In the genomic region with DNA sequence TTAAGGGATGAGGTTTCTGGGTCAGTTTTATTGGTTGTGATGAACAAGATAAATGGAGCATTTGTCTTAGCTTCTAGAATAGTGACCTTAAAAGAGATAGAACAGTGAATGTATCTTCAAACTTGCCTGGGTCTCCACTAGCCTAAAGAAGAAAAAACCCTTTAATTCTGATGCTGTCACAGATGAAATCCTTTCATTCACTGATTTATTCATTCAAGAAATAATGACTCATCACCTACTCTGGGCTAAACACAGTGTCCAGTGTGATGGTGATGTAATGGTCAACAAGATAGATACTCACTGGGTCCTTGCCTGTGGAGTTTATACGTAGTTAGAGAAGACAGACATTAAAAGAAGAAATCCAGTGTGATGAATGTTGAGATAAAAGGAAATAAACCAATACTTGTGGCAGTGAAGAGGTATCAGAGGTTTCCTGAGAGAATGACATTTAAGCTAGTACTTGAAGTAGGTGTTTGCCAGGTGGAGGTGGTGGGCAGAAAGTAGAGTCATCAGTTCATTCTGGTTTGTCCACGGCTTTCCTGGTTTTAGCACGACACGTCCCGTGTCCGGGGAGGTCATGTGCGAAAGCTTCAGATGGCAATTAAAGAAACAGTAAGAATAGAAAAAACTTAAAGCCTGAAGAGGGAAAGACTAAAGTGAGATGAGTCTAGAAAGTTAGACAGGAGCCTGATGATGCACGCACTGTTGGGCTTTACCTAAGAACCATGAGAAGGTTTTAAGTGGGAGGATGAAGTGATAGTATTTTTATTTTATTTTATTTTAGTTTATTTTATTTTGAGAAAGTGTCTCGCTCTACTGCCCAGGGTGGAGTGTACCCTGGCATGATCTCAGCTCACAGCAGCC, we compare ENCODE assay signal across 12 cellular contexts. TPM values are rescaled to one million over a fixed set of nuclear protein-coding genes. Genes with fewer than 3 reads are reported as not detected.
A peak's percentile ranks its signal among the peaks of the same experiment; 100 is the strongest.
DNase-seq lines count a peak whose midpoint lies in the region; ATAC-seq, FAIRE-seq and TF ChIP-seq lines count a peak whose summit lies in the region.
"Had no signal": no experiment of that assay in that cellular context is flagged by ENCODE, and none has a peak within 500 bp of the region (broad histone marks: within the 10 kb centered on the region; RNA-seq: fewer than 3 reads in every experiment).

No MANE protein-coding gene starts in this region.

- no peak for TF ChIP-seq POLR2A in GM12878 (IDR thresholded peaks at IDR 0.05; ENCODE audit: low read depth, low read length)

- H3K79me2 ChIP-seq in GM12878 (ENCODE audit: control insufficient read depth, insufficient read depth, low read length), result peaks cover 63% of the 10 kb centered on the region

- no peak overlapping the region for H3K4me3 ChIP-seq in GM12878
- H3K4me3 ChIP-seq: skin epidermis, testis had no signal

- SMC1A ChIA-PET in GM12878 (lab: Charles Lee; ENCODE audit: uncharacterized antibody, unreplicated experiment), result interaction anchor here (0.6 to 1.3 kb wide), 3 partner anchors 11 to 123 kb away, joined by 3 read pairs; no protein-coding TSS in a partner anchor

- no peak overlapping the region for H3K27ac ChIP-seq in GM12878 (ENCODE audit: control insufficient read depth, insufficient read depth)
- H3K27ac ChIP-seq: skin epidermis, testis had no signal

- ATAC-seq in GM12878, result peak; percentile 63
- ATAC-seq in omental fat pad (ENCODE audit: low FRiP score), result no peak
- no peak for ATAC-seq in GM19452 (IDR thresholded peaks at IDR 0.05; ENCODE audit: unreplicated experiment)

- RAD21 ChIA-PET in GM12878 (lab: Charles Lee; ENCODE audit: unreplicated experiment), result no interaction called here

- H3K27me3 ChIP-seq in GM12878 (replicated peaks in 1 of 2; ENCODE audit: control insufficient read depth in 2 of 2, insufficient read depth in 2 of 2, low read length in 1 of 2), result no peaks in the 10 kb centered on the region
- H3K27me3 ChIP-seq: testis had no signal

- no peak overlapping the region for H3K9ac ChIP-seq in GM12878 (ENCODE audit: control insufficient read depth, insufficient read depth, low read length)

- no peaks in the 10 kb centered on the region for H3K4me1 ChIP-seq in GM12878 (ENCODE audit: control insufficient read depth, insufficient read depth, low read length)
- H3K4me1 ChIP-seq: testis had no signal

- in situ Hi-C loops in GM12878 (cut with MboI), result no loop called here

- no TSS peak for BruUV-seq in GM12878 (replicated peaks; lab: Mats Ljungman, UMichigan)

- H3K36me3 ChIP-seq in GM12878 (ENCODE audit: control insufficient read depth in 2 of 2, insufficient read depth in 2 of 2, low read length in 1 of 2), result peaks cover 5 to 24% of the 10 kb centered on the region in 2 experiments

- DNase-seq in AG20443 (ENCODE audit: low spot score), result peak; percentile 25
- peak; percentile 63 for DNase-seq in HTR-8/SVneo (ENCODE audit: insufficient read length, low spot score)
- DNase-seq in GM12878 (ENCODE audit: low read depth, low spot score), result no peak
- peak; percentile 67 for DNase-seq in medulla oblongata (ENCODE audit: extremely low spot score)
- no peak for DNase-seq in omental fat pad (ENCODE audit: low spot score)
- no peak for DNase-seq in midbrain (lab: John Stamatoyannopoulos, UW)
- DNase-seq in germinal center (ENCODE audit: low spot score), result no peak
- DNase-seq: KG1, testis had no signal

- peaks cover 30% of the 10 kb centered on the region for H3K9me3 ChIP-seq in GM12878 (replicated peaks; ENCODE audit: control insufficient read depth, insufficient read depth, low read length)
- H3K9me3 ChIP-seq: testis had no signal

- POLR2A ChIA-PET in GM12878 (lab: Charles Lee), result interaction anchor here (1.6 kb wide), 1 partner anchor 17 kb away, joined by 4 read pairs; no protein-coding TSS in a partner anchor

- no peak overlapping the region for H3K4me2 ChIP-seq in GM12878 (ENCODE audit: control insufficient read depth, insufficient read depth)

- no peak for TF ChIP-seq CTCF in GM12878 (IDR thresholded peaks at IDR 0.05 in 2 of 3, conservative IDR thresholded peaks at IDR 0.05 in 1 of 3; ENCODE audit: control insufficient read depth in 2 of 3, extremely low read depth in 1 of 3, insufficient read depth in 1 of 3, low read depth in 3 of 3, low read length in 3 of 3)
- no peak for TF ChIP-seq CTCF in omental fat pad (IDR thresholded peaks at IDR 0.05)

- H4K20me1 ChIP-seq in GM12878 (ENCODE audit: control insufficient read depth, insufficient read depth), result no peaks in the 10 kb centered on the region

- CTCF ChIA-PET in GM12878 (lab: Yijun Ruan, JAX), result interaction anchor here (1.0 kb wide), 1 partner anchor 13 kb away, joined by 3 read pairs; no protein-coding TSS in a partner anchor

- TF ChIP-seq EP300 in GM12878 (IDR thresholded peaks at IDR 0.05; ENCODE audit: borderline replicate concordance in 1 of 2, control insufficient read depth in 1 of 2, low read depth in 2 of 2, low read length in 2 of 2), result no peak

- TF ChIP-seq RAD21 in GM12878 (IDR thresholded peaks at IDR 0.05; ENCODE audit: insufficient read depth, low read depth, low read length), result no peak

- intact Hi-C loops in GM12878 (cut with micrococcal nuclease; ENCODE audit: unreplicated experiment), result no loop called here

- FAIRE-seq in HTR-8/SVneo (lab: Jason Lieb, UNC) (peak; percentile 49), GM12878 (lab: Jason Lieb, UNC) (no peak)
- FAIRE-seq: H1 had no signal

- H2AFZ ChIP-seq in GM12878 (ENCODE audit: control insufficient read depth, low read depth, low read length), result no peak overlapping the region

- 47% methylated on average over 9 of the region's 9 CpGs for WGBS in GM12878 (ENCODE audit: insufficient coverage, insufficient replicate concordance, low lambda C conversion rate, missing lambda C conversion rate)

TF ChIP-seq in GM12878, 131 proteins besides CTCF, POLR2A, EP300 and RAD21 (continues in another document):
- TF ChIP-seq TCF7 (IDR thresholded peaks at IDR 0.05; ENCODE audit: borderline replicate concordance) (no peak), CEBPB (IDR thresholded peaks at IDR 0.05; ENCODE audit: borderline replicate concordance in 1 of 2, low read depth in 2 of 2, low read length in 2 of 2) (no peak), YY1 (IDR thresholded peaks at IDR 0.05; ENCODE audit: low read depth, low read length) (no peak)

RNA-seq across cellular contexts. Expression of gene PAK2, which starts 18.5 kb away (rescaled TPM):
- 30.3 and 31.9 TPM in 2 replicates for total RNA-seq in GM12878 (2013; cell fraction: nucleolus; rRNA removed)
- total RNA-seq in GM12878 (2014; rRNA removed) (13.4 and 15.7 TPM in 2 replicates), GM12878 (2014; rRNA removed; fragmentation: Illumina TruSeq; extraction: Trizol) (21.9 and 23.3 TPM in 2 replicates), GM12878 (2021) (54.5 and 59.1 TPM in 2 replicates), omental fat pad (100 to 1,000 TPM in 1 of 4 donors, 10 to 100 TPM in 3; 50.3 to 108 (median 81.0) TPM)
- polyA plus RNA-seq in GM12878 (2011; ENCODE audit: low read depth), result 23.4 TPM
- polyA plus RNA-seq in GM12878 (2011; rRNA removed) (44.7 and 46.5 TPM in 2 replicates), GM12878 (2014; fragmentation: Illumina TruSeq; extraction: Trizol) (43.4 and 52.2 TPM in 2 replicates), GM12878 (2014; fragmentation: Nextera tagmentation; extraction: Ambion mirVana) (10 to 100 TPM in 1 of 2 experiments, 1 to 10 TPM in 1; 9.0 to 11.7 TPM), GM12878 (2014; rRNA removed) (17.5 and 18.2 TPM in 2 replicates), GM12878 (2016; fragmentation: Nextera tagmentation; extraction: Ambion mirVana) (10 to 100 TPM; 32.1 to 35.9 TPM)
- polyA plus RNA-seq in GM12878 (2011; cell fraction: cytosol; rRNA removed), result 34.2 and 44.8 TPM in 2 replicates
- 15.1 and 15.6 TPM in 2 replicates for polyA plus RNA-seq in GM12878 (2011; cell fraction: nucleus; rRNA removed)
- polyA plus RNA-seq in GM12878 (2012), result 43.8 and 44.0 TPM in 2 replicates
- polyA minus RNA-seq in GM12878 (2011; rRNA and poly(A)+ RNA removed), result 84.2 and 128 TPM in 2 replicates
- polyA minus RNA-seq in GM12878 (2011; cell fraction: cytosol; rRNA and poly(A)+ RNA removed), result 42.6 and 49.1 TPM in 2 replicates
- 5.1 and 8.1 TPM in 2 replicates for polyA minus RNA-seq in GM12878 (2011; cell fraction: nucleus; rRNA and poly(A)+ RNA removed)

RNA-seq across cellular contexts. Expression of gene PIGX, which starts 45.9 kb away (rescaled TPM):
- total RNA-seq in GM12878 (2013; cell fraction: nucleolus; rRNA removed), result 12.4 TPM in 2 replicates
- 23.8 and 31.9 TPM in 2 replicates for total RNA-seq in GM12878 (2014; rRNA removed)
- total RNA-seq in GM12878 (2014; rRNA removed; fragmentation: Illumina TruSeq; extraction: Trizol), result 22.6 and 22.9 TPM in 2 replicates
- total RNA-seq in GM12878 (2021), result 21.8 and 27.1 TPM in 2 replicates
- polyA plus RNA-seq in GM12878 (2011; ENCODE audit: low read depth), result 8.6 TPM
- 17.6 and 26.2 TPM in 2 replicates for polyA plus RNA-seq in GM12878 (2011; rRNA removed)
- polyA plus RNA-seq in GM12878 (2011; cell fraction: cytosol; rRNA removed), result 7.9 and 8.1 TPM in 2 replicates
- polyA plus RNA-seq in GM12878 (2011; cell fraction: nucleus; rRNA removed), result 5.1 and 5.5 TPM in 2 replicates
- 11.6 and 13.9 TPM in 2 replicates for polyA plus RNA-seq in GM12878 (2012)
- 25.5 and 29.7 TPM in 2 replicates for polyA plus RNA-seq in GM12878 (2014; fragmentation: Illumina TruSeq; extraction: Trizol)
- 1 to 10 TPM; 3.8 to 9.7 TPM for polyA plus RNA-seq in GM12878 (2014; fragmentation: Nextera tagmentation; extraction: Ambion mirVana)
- polyA plus RNA-seq in GM12878 (2014; rRNA removed), result 23.5 and 27.3 TPM in 2 replicates
- polyA plus RNA-seq in GM12878 (2016; fragmentation: Nextera tagmentation; extraction: Ambion mirVana), result 10 to 100 TPM in 1 of 2 experiments, 1 to 10 TPM in 1; 5.7 to 40.0 TPM
- 10.5 and 11.1 TPM in 2 replicates for polyA minus RNA-seq in GM12878 (2011; rRNA and poly(A)+ RNA removed)
- 5.1 and 5.5 TPM in 2 replicates for polyA minus RNA-seq in GM12878 (2011; cell fraction: cytosol; rRNA and poly(A)+ RNA removed)
- polyA minus RNA-seq in GM12878 (2011; cell fraction: nucleus; rRNA and poly(A)+ RNA removed), result 5.0 and 5.3 TPM in 2 replicates
- total RNA-seq in omental fat pad, result 10 to 100 TPM; 13.0 to 19.4 (median 15.6) TPM

RNA-seq across cellular contexts. Expression of gene CEP19, which starts 46.1 kb away (rescaled TPM):
- 0.22 and 0.23 TPM in 2 replicates for total RNA-seq in GM12878 (2013; cell fraction: nucleolus; rRNA removed)
- total RNA-seq in GM12878 (2014; rRNA removed), result 2.0 and 2.5 TPM in 2 replicates
- total RNA-seq in GM12878 (2014; rRNA removed; fragmentation: Illumina TruSeq; extraction: Trizol), result 2.7 and 2.9 TPM in 2 replicates
- 1.6 and 1.9 TPM in 2 replicates for total RNA-seq in GM12878 (2021)
- 0.76 TPM for polyA plus RNA-seq in GM12878 (2011; ENCODE audit: low read depth)
- polyA plus RNA-seq in GM12878 (2011; rRNA removed), result 1.9 and 2.8 TPM in 2 replicates
- polyA plus RNA-seq in GM12878 (2011; cell fraction: cytosol; rRNA removed), result 0.76 and 0.95 TPM in 2 replicates
- polyA plus RNA-seq in GM12878 (2011; cell fraction: nucleus; rRNA removed), result 0.23 and 0.24 TPM in 2 replicates
- 1.2 and 2.3 TPM in 2 replicates for polyA plus RNA-seq in GM12878 (2012)
- 3.1 and 4.5 TPM in 2 replicates for polyA plus RNA-seq in GM12878 (2014; fragmentation: Illumina TruSeq; extraction: Trizol)
- polyA plus RNA-seq in GM12878 (2014; fragmentation: Nextera tagmentation; extraction: Ambion mirVana), result 1 to 10 TPM; 2.4 to 2.8 TPM
- polyA plus RNA-seq in GM12878 (2014; rRNA removed), result 2.2 and 2.6 TPM in 2 replicates
- polyA plus RNA-seq in GM12878 (2016; fragmentation: Nextera tagmentation; extraction: Ambion mirVana), result 1 to 10 TPM; 5.6 to 5.9 TPM
- 0.41 and 0.73 TPM in 2 replicates for polyA minus RNA-seq in GM12878 (2011; rRNA and poly(A)+ RNA removed)
- not detected in 2 replicates for polyA minus RNA-seq in GM12878 (2011; cell fraction: cytosol; rRNA and poly(A)+ RNA removed)
- 0.60 TPM in 1 of 2 replicates, not detected in the other for polyA minus RNA-seq in GM12878 (2011; cell fraction: nucleus; rRNA and poly(A)+ RNA removed)
- 1 to 10 TPM in 2 of 4 donors, under 1 TPM in 2; 0.94 to 2.5 (median 1.2) TPM for total RNA-seq in omental fat pad

Comparison
In these comparisons a context has a peak if more than half of its experiments do, and no peak if none do; other contexts are left out.
1. DNase-seq: peak in AG20443 (single experiment), HTR-8/SVneo (single experiment) and medulla oblongata (single experiment); none in GM12878 (single experiment), omental fat pad (single experiment), midbrain (single experiment) and germinal center (single experiment).